11 cellular contexts compared by ENCODE assay signal in the genomic region with DNA sequence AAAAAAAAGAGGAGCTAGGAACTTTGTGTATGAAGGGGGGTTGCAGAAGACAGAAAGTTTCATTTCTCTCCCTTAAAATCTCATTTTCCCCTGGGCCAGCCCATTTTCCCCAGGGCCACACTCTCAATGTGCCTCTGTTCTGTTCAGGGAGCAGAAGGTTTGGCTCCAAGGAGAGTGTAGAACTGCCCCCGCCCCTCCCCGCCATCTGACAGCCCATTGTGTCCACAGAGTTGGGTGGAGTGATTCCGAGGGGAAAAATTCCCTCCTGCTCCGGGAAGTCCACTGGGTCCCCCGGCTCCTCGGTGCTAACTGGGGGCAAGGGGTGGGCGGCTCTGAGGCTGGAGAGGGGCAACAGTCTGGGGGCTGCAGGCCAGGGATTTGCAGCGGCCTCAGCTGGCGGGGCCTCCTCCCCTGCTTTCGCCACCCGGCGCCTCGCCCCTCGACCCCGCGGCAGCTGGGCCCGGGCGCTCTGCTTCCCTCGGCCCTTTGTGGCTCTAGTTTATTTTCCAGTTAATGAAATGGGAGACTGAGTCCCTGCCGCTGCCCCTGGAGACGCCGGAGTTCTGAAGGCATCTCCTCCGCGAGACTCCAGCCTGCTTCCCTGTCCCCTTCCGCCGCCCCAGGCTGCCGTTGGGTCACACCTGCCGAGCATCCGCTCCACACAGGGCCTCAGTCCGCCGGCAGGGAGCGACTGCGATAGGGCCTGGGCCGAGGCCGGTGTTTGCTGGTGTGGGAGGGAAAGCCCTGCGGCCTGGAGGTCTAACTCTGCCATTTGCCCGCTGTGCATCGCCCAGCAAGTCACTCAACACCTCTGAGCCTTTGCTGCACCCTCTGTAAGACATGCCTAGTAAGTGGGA. TPM values are rescaled to one million over a fixed set of nuclear protein-coding genes. Genes with fewer than 3 reads are reported as not detected.
A peak's percentile ranks its signal among the peaks of the same experiment; 100 is the strongest.
DNase-seq lines count a peak whose midpoint lies in the region; ATAC-seq and TF ChIP-seq lines count a peak whose summit lies in the region.
"Had no signal": no experiment of that assay in that cellular context is flagged by ENCODE, and none has a peak within 500 bp of the region (broad histone marks: within the 10 kb centered on the region; RNA-seq: fewer than 3 reads in every experiment).

No MANE protein-coding gene starts in this region.

- H3K27ac ChIP-seq in GM23338 (ENCODE audit: low read depth) (no peak overlapping the region; the same call in 1 of the 2 replicates), mammary epithelial cell (ENCODE audit: insufficient read depth, low read depth, low read length) (no peak overlapping the region), right cardiac atrium (ENCODE audit: low read length) (no peak overlapping the region), sigmoid colon (peak overlapping the region in 3 of 4 donors; percentile 22 to 28 (median 24)), smooth muscle cell (ENCODE audit: low read depth) (no peak overlapping the region)

- 33% methylated on average over 21 of the region's 38 CpGs for WGBS in mammary epithelial cell (ENCODE audit: low coverage, missing lambda C conversion rate)
- WGBS in right cardiac atrium, result 19% methylated on average over 38 of the region's 38 CpGs
- WGBS in sigmoid colon, 2 donors, result 14 to 27% methylated on average over 38 of the region's 38 CpGs
- WGBS in smooth muscle cell (ENCODE audit: low lambda C conversion rate), result 61% methylated on average over 36 of the region's 38 CpGs

- peaks cover 7% of the 10 kb centered on the region; the same call in 2 of the 3 replicates for H3K36me3 Mint-ChIP-seq in GM23338 (ENCODE audit: low read depth)

- TF ChIP-seq CTCF in GM23338 (conservative IDR thresholded peaks at IDR 0.05; ENCODE audit: low read depth in 2 of 2), result peak; percentile 24 to 52; a peak in 2 of 4 replicates
- no peak for TF ChIP-seq CTCF in mammary epithelial cell (conservative IDR thresholded peaks at IDR 0.05 in 1 of 2, IDR thresholded peaks at IDR 0.05 in 1 of 2; ENCODE audit: extremely low read depth in 1 of 2, insufficient read depth in 1 of 2, low read depth in 1 of 2, low read length in 2 of 2)
- TF ChIP-seq CTCF in sigmoid colon (IDR thresholded peaks at IDR 0.05), result no peak
- TF ChIP-seq CTCF in smooth muscle cell (IDR thresholded peaks at IDR 0.05; ENCODE audit: borderline replicate concordance, insufficient read depth, poor library complexity, severe bottlenecking), result no peak

- H3K4me1 ChIP-seq in GM23338 (ENCODE audit: insufficient read depth) (peaks cover 28% of the 10 kb centered on the region), mammary epithelial cell (ENCODE audit: insufficient read depth, low read length) (peaks cover 2% of the 10 kb centered on the region), right cardiac atrium (ENCODE audit: control insufficient read depth, insufficient read depth, low read length) (no peaks in the 10 kb centered on the region), sigmoid colon (no peaks in the 10 kb centered on the region), smooth muscle cell (ENCODE audit: low read depth) (no peaks in the 10 kb centered on the region)

- no TSS peak for BruUV-seq in mammary epithelial cell (replicated peaks; lab: Mats Ljungman, UMichigan)

- dilution Hi-C loops in mammary epithelial cell (cut with HindIII; ENCODE audit: low sequenced_read_pairs), result no loop called here

- H3K9me2 ChIP-seq in GM23338 (ENCODE audit: insufficient read depth), result no peaks in the 10 kb centered on the region

- H3K79me2 ChIP-seq in GM23338 (replicated peaks; ENCODE audit: insufficient read depth) (no peaks in the 10 kb centered on the region), mammary epithelial cell (ENCODE audit: insufficient read depth, low read length) (no peaks in the 10 kb centered on the region), smooth muscle cell (ENCODE audit: low read depth) (no peaks in the 10 kb centered on the region)

- H3K4me1 Mint-ChIP-seq in GM23338, result peaks cover 42% of the 10 kb centered on the region

- no peaks in the 10 kb centered on the region; the same call in 1 of the 2 replicates for H3K36me3 ChIP-seq in GM23338 (ENCODE audit: insufficient read depth)
- no peaks in the 10 kb centered on the region for H3K36me3 ChIP-seq in mammary epithelial cell (ENCODE audit: insufficient read depth, low read length)
- no peaks in the 10 kb centered on the region for H3K36me3 ChIP-seq in sigmoid colon
- H3K36me3 ChIP-seq in smooth muscle cell (ENCODE audit: low read depth), result no peaks in the 10 kb centered on the region

- H3F3A ChIP-seq in GM23338 (replicated peaks; ENCODE audit: low read depth) (peaks cover 4% of the 10 kb centered on the region), smooth muscle cell (ENCODE audit: low read depth) (no peaks in the 10 kb centered on the region)

- peak; percentile 94 for ATAC-seq in GM23338
- ATAC-seq in right cardiac atrium, result peak; percentile 88 to 95
- no peak for ATAC-seq in GM18870 (IDR thresholded peaks at IDR 0.05; ENCODE audit: unreplicated experiment)
- ATAC-seq in HG03439 (IDR thresholded peaks at IDR 0.05; ENCODE audit: unreplicated experiment), result no peak
- ATAC-seq: activated T-cell treated with anti-CD3 and anti-CD28 coated beads, Interleukin-2, amount 50 U/mL, for 72 hours had no signal

- CTCF ChIA-PET in mammary epithelial cell (lab: Charles Lee; ENCODE audit: low non-redundant PET), result no interaction called here

- in situ Hi-C loops in mammary epithelial cell (cut with MboI; ENCODE audit: low sequenced_read_pairs in 2 of 2), result no loop called here

- H3K9me3 ChIP-seq in mammary epithelial cell (replicated peaks; ENCODE audit: insufficient read depth, low read length) (no peaks in the 10 kb centered on the region), right cardiac atrium (ENCODE audit: control insufficient read depth, low read length) (no peaks in the 10 kb centered on the region), sigmoid colon (no peaks in the 10 kb centered on the region), smooth muscle cell (replicated peaks; ENCODE audit: low read depth) (no peaks in the 10 kb centered on the region)

- peaks cover 8% of the 10 kb centered on the region for H3K9me3 Mint-ChIP-seq in GM23338
- H3K9me3 Mint-ChIP-seq: activated T-cell treated with anti-CD3 and anti-CD28 coated beads, Interleukin-2, amount 50 U/mL, for 72 hours had no signal

- peaks cover 14% of the 10 kb centered on the region for H3K27me3 Mint-ChIP-seq in GM23338 (ENCODE audit: insufficient read depth, low read depth, poor library complexity)

- H4K20me1 ChIP-seq in GM23338 (replicated peaks; ENCODE audit: insufficient read depth) (no peaks in the 10 kb centered on the region), mammary epithelial cell (ENCODE audit: insufficient read depth, low read length) (no peaks in the 10 kb centered on the region), smooth muscle cell (ENCODE audit: low read depth) (no peaks in the 10 kb centered on the region)

- H3K9ac ChIP-seq in mammary epithelial cell (ENCODE audit: insufficient read depth, low read length) (no peak overlapping the region), smooth muscle cell (ENCODE audit: low read depth) (no peak overlapping the region)

- H3K27me3 ChIP-seq in GM23338 (ENCODE audit: insufficient read depth) (no peaks in the 10 kb centered on the region), mammary epithelial cell (ENCODE audit: insufficient read depth, low read length) (no peaks in the 10 kb centered on the region), right cardiac atrium (ENCODE audit: control insufficient read depth, insufficient read depth) (no peaks in the 10 kb centered on the region), sigmoid colon (peaks cover 0 to 11% (median 0%) of the 10 kb centered on the region in 3 donors), smooth muscle cell (ENCODE audit: low read depth) (peaks cover 9% of the 10 kb centered on the region)

- intact Hi-C loops in mammary epithelial cell (cut with micrococcal nuclease) (loop anchor here (1.0 kb wide), 1 partner anchor 9 kb away; no protein-coding TSS in a partner anchor), right cardiac atrium (cut with DNase I) (no loop called here), sigmoid colon (cut with DNase I) (no loop called here)

- H3K27ac Mint-ChIP-seq in GM23338, result no peak overlapping the region
- H3K27ac Mint-ChIP-seq: activated T-cell treated with anti-CD3 and anti-CD28 coated beads, Interleukin-2, amount 50 U/mL, for 72 hours had no signal

- H3K4me3 ChIP-seq in GM23338 (peak overlapping the region; percentile 38; the same call in 1 of the 2 replicates), mammary epithelial cell (replicated peaks in 1 of 3; ENCODE audit: insufficient read depth in 1 of 3, low read depth in 2 of 3, low read length in 3 of 3) (no peak overlapping the region), right cardiac atrium (ENCODE audit: low read length) (peak overlapping the region; percentile 13), sigmoid colon (peak overlapping the region in 3 of 4 donors; percentile 19 to 31 (median 28)), smooth muscle cell (no peak overlapping the region)

- H3K4me3 Mint-ChIP-seq in GM23338, result no peak overlapping the region; the same call in 2 of the 3 replicates
- H3K4me3 Mint-ChIP-seq: activated T-cell treated with anti-CD3 and anti-CD28 coated beads, Interleukin-2, amount 50 U/mL, for 72 hours had no signal

- TF ChIP-seq EP300 in sigmoid colon (IDR thresholded peaks at IDR 0.05), result no peak

- H3K4me2 ChIP-seq in GM23338 (peak overlapping the region; percentile 78), mammary epithelial cell (ENCODE audit: insufficient read depth, low read depth, low read length) (peak overlapping the region; percentile 15), smooth muscle cell (no peak overlapping the region)

- no peak for TF ChIP-seq POLR2A in sigmoid colon (IDR thresholded peaks at IDR 0.05)

- DNase-seq in GM23338 (ENCODE audit: low spot score) (peak; percentile 86), mammary epithelial cell (no peak), right cardiac atrium (peak; percentile 50 to 71 (median 71)), sigmoid colon (no peak), smooth muscle cell (lab: John Stamatoyannopoulos, UW; ENCODE audit: unreplicated experiment) (no peak), EL (no peak)
- DNase-seq: activated T-cell treated with anti-CD3 and anti-CD28 coated beads, Interleukin-2, amount 50 U/mL, for 72 hours; COR-L47; NCI-H446 had no signal

- peak overlapping the region; percentile 99 for H2AFZ ChIP-seq in GM23338
- peak overlapping the region; percentile 72 for H2AFZ ChIP-seq in mammary epithelial cell (ENCODE audit: low read depth, low read length)
- no peak overlapping the region for H2AFZ ChIP-seq in smooth muscle cell (ENCODE audit: low read depth)

TF ChIP-seq in GM23338, 12 proteins besides CTCF, POLR2A, EP300 and RAD21 (continues in another document):
- no peak for TF ChIP-seq EZH2 (IDR thresholded peaks at IDR 0.05; ENCODE audit: low read depth, unreplicated experiment)

RNA-seq across cellular contexts. Expression of a gene that starts 14.7 kb away (rescaled TPM):
- 35.2 and 41.0 TPM in 2 replicates for total RNA-seq in GM23338 (2014; rRNA removed; shearing (Covaris generic))
- polyA plus RNA-seq in GM23338 (2016; fragmentation: Nextera tagmentation; extraction: Ambion mirVana) (5.1 and 5.6 TPM in 2 replicates), mammary epithelial cell (43.7 TPM), right cardiac atrium (6.0 TPM), sigmoid colon (10 to 100 TPM in 1 of 3 donors, 1 to 10 TPM in 1, under 1 TPM in 1; 0.92 to 11.5 (median 1.8) TPM), smooth muscle cell (40.9 and 41.2 TPM in 2 replicates)
- total RNA-seq in mammary epithelial cell (100 to 1,000 TPM in 1 of 2 donors, 10 to 100 TPM in 1; 92.2 to 130 TPM), right cardiac atrium (10 to 100 TPM; 11.7 to 19.0 (median 15.6) TPM), sigmoid colon (10 to 100 TPM; 29.0 to 57.0 (median 44.0) TPM), smooth muscle cell (58.4 and 66.6 TPM in 2 replicates)
- polyA minus RNA-seq in mammary epithelial cell, result 159 TPM
- total RNA-seq: activated T-cell treated with anti-CD3 and anti-CD28 coated beads, Interleukin-2, amount 50 U/mL, for 72 hours had no signal

Comparison
In these comparisons a context has a peak if more than half of its experiments do, and no peak if none do; other contexts are left out.
1. ATAC-seq: peak in GM23338 (single experiment) and right cardiac atrium (2 of 2); none in GM18870 (single experiment) and HG03439 (single experiment).
2. DNase-seq: peak in GM23338 (single experiment) and right cardiac atrium (3 of 3); none in mammary epithelial cell (single experiment), sigmoid colon (single experiment), smooth muscle cell (single experiment) and EL (single experiment).
3. H3K27ac ChIP-seq: peak in sigmoid colon (3 of 4); none in GM23338 (single experiment), mammary epithelial cell (single experiment), right cardiac atrium (single experiment) and smooth muscle cell (single experiment).
4. H3K4me3 ChIP-seq: peak in GM23338 (single experiment), right cardiac atrium (single experiment) and sigmoid colon (3 of 4); none in mammary epithelial cell (0 of 3) and smooth muscle cell (single experiment).
5. CTCF ChIP-seq: peak in GM23338 (2 of 2); none in mammary epithelial cell (0 of 2), sigmoid colon (0 of 4) and smooth muscle cell (single experiment).